ENCODE assay signal across 2 cellular contexts in genomic region chr15:94259121-94259776, GRCh38.
A peak's percentile ranks its signal among the peaks of the same experiment; 100 is the strongest.
TF ChIP-seq lines count a peak whose summit lies in the region.

No MANE protein-coding gene starts in this region.

TF ChIP-seq in IMR-90, 13 proteins besides CTCF, POLR2A, EP300 and RAD21:
- TF ChIP-seq RCOR1 (IDR thresholded peaks at IDR 0.05; ENCODE audit: insufficient replicate concordance, low read length) (no peak), MXI1 (IDR thresholded peaks at IDR 0.05; ENCODE audit: borderline replicate concordance, low read depth, low read length) (no peak), CEBPB (IDR thresholded peaks at IDR 0.05; ENCODE audit: low read depth, low read length) (peak; percentile 87)
- TF ChIP-seq, protein P1, sequence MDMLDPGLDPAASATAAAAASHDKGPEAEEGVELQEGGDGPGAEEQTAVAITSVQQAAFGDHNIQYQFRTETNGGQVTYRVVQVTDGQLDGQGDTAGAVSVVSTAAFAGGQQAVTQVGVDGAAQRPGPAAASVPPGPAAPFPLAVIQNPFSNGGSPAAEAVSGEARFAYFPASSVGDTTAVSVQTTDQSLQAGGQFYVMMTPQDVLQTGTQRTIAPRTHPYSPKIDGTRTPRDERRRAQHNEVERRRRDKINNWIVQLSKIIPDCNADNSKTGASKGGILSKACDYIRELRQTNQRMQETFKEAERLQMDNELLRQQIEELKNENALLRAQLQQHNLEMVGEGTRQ (IDR thresholded peaks at IDR 0.05; ENCODE audit: low read depth, low read length): no peak

TF ChIP-seq in K562, 482 proteins besides CTCF, POLR2A, EP300 and RAD21:
- TF ChIP-seq PHB (CRISPR knock-in tag; IDR thresholded peaks at IDR 0.05): no peak
- no peak for TF ChIP-seq CEBPG (CRISPR knock-in tag; IDR thresholded peaks at IDR 0.05)
- TF ChIP-seq CEBPG (tag; conservative IDR thresholded peaks at IDR 0.05 in 1 of 2, IDR thresholded peaks at IDR 0.05 in 1 of 2): peak; percentile 16 to 68; a peak in 2 of 4 replicates
- peak; percentile 54 for TF ChIP-seq CEBPB (tag; IDR thresholded peaks at IDR 0.05)
- no peak for TF ChIP-seq THAP7 (CRISPR knock-in tag; IDR thresholded peaks at IDR 0.05)
- no peak for TF ChIP-seq ZBED1 (IDR thresholded peaks at IDR 0.05)
